In genomic region chr15:75817151-75817935, GRCh38 we compare ENCODE assay signal across 10 cellular contexts. TPM values are rescaled to one million over a fixed set of nuclear protein-coding genes. Genes with fewer than 3 reads are reported as not detected.
DNase-seq lines count a peak whose midpoint lies in the region; FAIRE-seq and TF ChIP-seq lines count a peak whose summit lies in the region.
"Had no signal": no experiment of that assay in that cellular context is flagged by ENCODE, and none has a peak within 500 bp of the region (broad histone marks: within the 10 kb centered on the region; RNA-seq: fewer than 3 reads in every experiment).

No MANE protein-coding gene starts in this region.

- H3K9me3 Mint-ChIP-seq in activated naive CD4-positive, alpha-beta T cell treated with anti-CD3 and anti-CD28 coated beads, Interleukin-2, amount 10 ng/mL, durations not matched to agents 7 days and 5 days = peaks cover 2% of the 10 kb centered on the region
- H3K9me3 Mint-ChIP-seq in mesothelial cell of epicardium = no peaks in the 10 kb centered on the region

- H3K9ac ChIP-seq in endothelial cell of umbilical vein (replicated peaks; ENCODE audit: extremely low read depth, insufficient read depth, low read length) = no peak overlapping the region

- no peaks in the 10 kb centered on the region for H3K4me1 ChIP-seq in endothelial cell of umbilical vein (ENCODE audit: control insufficient read depth, extremely low read depth, insufficient read depth, low read length)
- no peaks in the 10 kb centered on the region for H3K4me1 ChIP-seq in stomach

- no peaks in the 10 kb centered on the region for H3K79me2 ChIP-seq in endothelial cell of umbilical vein (ENCODE audit: control insufficient read depth, insufficient read depth, low read length)

- H3K4me2 ChIP-seq in endothelial cell of umbilical vein (ENCODE audit: insufficient read depth, low read length) = peak overlapping the region; percentile 19

- H3K36me3 ChIP-seq in endothelial cell of umbilical vein (ENCODE audit: control insufficient read depth in 2 of 2, extremely low read depth in 1 of 2, insufficient read depth in 2 of 2, low read length in 2 of 2) (no peaks in the 10 kb centered on the region), stomach (no peaks in the 10 kb centered on the region)

- intact Hi-C loops in endothelial cell of umbilical vein (cut with micrococcal nuclease) (no loop called here), stomach (cut with DNase I; ENCODE audit: low total_unique reads) (no loop called here)

- H2AFZ ChIP-seq in endothelial cell of umbilical vein (ENCODE audit: low read depth, low read length) = peak overlapping the region; percentile 69

- peak overlapping the region; percentile 85 for H3K27ac Mint-ChIP-seq in activated naive CD4-positive, alpha-beta T cell treated with anti-CD3 and anti-CD28 coated beads, Interleukin-2, amount 10 ng/mL, durations not matched to agents 7 days and 5 days
- no peak overlapping the region for H3K27ac Mint-ChIP-seq in mesothelial cell of epicardium

- H3K9me3 ChIP-seq in endothelial cell of umbilical vein (replicated peaks; ENCODE audit: control insufficient read depth, insufficient read depth, low read length) = no peaks in the 10 kb centered on the region
- no peaks in the 10 kb centered on the region for H3K9me3 ChIP-seq in stomach

- no TSS peak for BruUV-seq in endothelial cell of umbilical vein (replicated peaks; lab: Mats Ljungman, UMichigan)

- peak; percentile 33 for DNase-seq in activated naive CD4-positive, alpha-beta T cell treated with anti-CD3 and anti-CD28 coated beads, Interleukin-2, amount 10 ng/mL, durations not matched to agents 7 days and 5 days
- no peak for DNase-seq in activated naive CD4-positive, alpha-beta T cell (lab: John Stamatoyannopoulos, UW)
- DNase-seq in endothelial cell of umbilical vein (ENCODE audit: low read depth, low spot score) = no peak
- no peak for DNase-seq in stomach
- no peak for DNase-seq in activated CD4-positive, CD25-positive, alpha-beta regulatory T cell (lab: John Stamatoyannopoulos, UW)
- no peak for DNase-seq in NCI-H510A (lab: John Stamatoyannopoulos, UW)
- DNase-seq in mesothelial cell of epicardium (ENCODE audit: low spot score in 2 of 2, unreplicated experiment in 2 of 2) = no peak
- DNase-seq: Calu3, NCI-H2171 treated with DMSO at 0.1 percent for 48 hours had no signal

- CTCF ChIA-PET in activated naive CD4-positive, alpha-beta T cell treated with anti-CD3 and anti-CD28 coated beads, Interleukin-2, amount 10 ng/mL, durations not matched to agents 7 days and 5 days (lab: Charles Lee) = interaction anchor here (1.9 kb wide), 1 partner anchor 16 kb away, joined by 11 read pairs; no protein-coding TSS in a partner anchor
- CTCF ChIA-PET in endothelial cell of umbilical vein (lab: Charles Lee) = no interaction called here

- no peak overlapping the region for H3K4me3 ChIP-seq in endothelial cell of umbilical vein (replicated peaks in 1 of 3; ENCODE audit: insufficient read depth in 1 of 3, low read depth in 1 of 3, low read length in 3 of 3)
- H3K4me3 ChIP-seq in stomach = peak overlapping the region in 3 of 4 donors; percentile 8 to 25 (median 10)

- peaks cover 2% of the 10 kb centered on the region for H3K36me3 Mint-ChIP-seq in activated naive CD4-positive, alpha-beta T cell treated with anti-CD3 and anti-CD28 coated beads, Interleukin-2, amount 10 ng/mL, durations not matched to agents 7 days and 5 days
- no peaks in the 10 kb centered on the region for H3K36me3 Mint-ChIP-seq in mesothelial cell of epicardium

- peaks cover 9% of the 10 kb centered on the region for H3K27me3 Mint-ChIP-seq in activated naive CD4-positive, alpha-beta T cell treated with anti-CD3 and anti-CD28 coated beads, Interleukin-2, amount 10 ng/mL, durations not matched to agents 7 days and 5 days
- no peaks in the 10 kb centered on the region for H3K27me3 Mint-ChIP-seq in mesothelial cell of epicardium (ENCODE audit: low read depth)

- TF ChIP-seq CTCF in endothelial cell of umbilical vein (IDR thresholded peaks at IDR 0.05; ENCODE audit: extremely low read depth in 1 of 2, insufficient read depth in 1 of 2, low read depth in 1 of 2, low read length in 2 of 2) (no peak), stomach (IDR thresholded peaks at IDR 0.05) (no peak), mesothelial cell of epicardium (IDR thresholded peaks at IDR 0.05; ENCODE audit: unreplicated experiment) (no peak)

- dilution Hi-C loops in endothelial cell of umbilical vein (cut with MboI; ENCODE audit: extremely low pct_ligation_motif_present, low sequenced_read_pairs) = no loop called here

- WGBS in stomach, 5 donors = 58 to 68% (median 63%) methylated on average over 6 of the region's 6 CpGs

- no peak for TF ChIP-seq POLR2A in endothelial cell of umbilical vein (IDR thresholded peaks at IDR 0.05; ENCODE audit: low read depth, low read length)
- TF ChIP-seq POLR2A in stomach (IDR thresholded peaks at IDR 0.05) = no peak

- FAIRE-seq in endothelial cell of umbilical vein (lab: Jason Lieb, UNC) = no peak

- H3K4me1 Mint-ChIP-seq in activated naive CD4-positive, alpha-beta T cell treated with anti-CD3 and anti-CD28 coated beads, Interleukin-2, amount 10 ng/mL, durations not matched to agents 7 days and 5 days = peaks cover 30% of the 10 kb centered on the region
- H3K4me1 Mint-ChIP-seq in mesothelial cell of epicardium = no peaks in the 10 kb centered on the region

- peaks cover 4 to 5% of the 10 kb centered on the region in 2 experiments for H3K27me3 ChIP-seq in endothelial cell of umbilical vein (ENCODE audit: control insufficient read depth in 2 of 2, insufficient read depth in 2 of 2, low read length in 2 of 2)
- no peaks in the 10 kb centered on the region for H3K27me3 ChIP-seq in stomach

- no peaks in the 10 kb centered on the region for H4K20me1 ChIP-seq in endothelial cell of umbilical vein (replicated peaks; ENCODE audit: control insufficient read depth, extremely low read depth, insufficient read depth, low read length)

- no peak for TF ChIP-seq EP300 in stomach (IDR thresholded peaks at IDR 0.05)

- H3K9me1 ChIP-seq in endothelial cell of umbilical vein (replicated peaks; ENCODE audit: control insufficient read depth, extremely low read depth, insufficient read depth, low read length) = no peaks in the 10 kb centered on the region

- H3K27ac ChIP-seq in endothelial cell of umbilical vein (ENCODE audit: insufficient read depth, low read depth, low read length) (no peak overlapping the region), stomach (no peak overlapping the region)

- POLR2A ChIA-PET in endothelial cell of umbilical vein (lab: Charles Lee) = no interaction called here

- peak overlapping the region; percentile 39 for H3K4me3 Mint-ChIP-seq in activated naive CD4-positive, alpha-beta T cell treated with anti-CD3 and anti-CD28 coated beads, Interleukin-2, amount 10 ng/mL, durations not matched to agents 7 days and 5 days
- H3K4me3 Mint-ChIP-seq in mesothelial cell of epicardium = no peak overlapping the region

TF ChIP-seq in PFSK-1, 5 proteins besides CTCF, POLR2A, EP300 and RAD21:
- TF ChIP-seq TAF1 (IDR thresholded peaks at IDR 0.05; ENCODE audit: borderline replicate concordance, insufficient read depth, low read length) (peak; percentile 30; the same call in 1 of the 2 replicates), FOXP2 (optimal IDR thresholded peaks at IDR 0.05; ENCODE audit: borderline replicate concordance, extremely low read depth, extremely low read length, insufficient read depth) (no peak)

TF ChIP-seq in endothelial cell of umbilical vein, 7 proteins besides CTCF, POLR2A, EP300 and RAD21:
- TF ChIP-seq MAX (IDR thresholded peaks at IDR 0.05; ENCODE audit: insufficient read depth, insufficient read length) = no peak
- TF ChIP-seq GATA2 (IDR thresholded peaks at IDR 0.05; ENCODE audit: insufficient read depth, insufficient read length, low read depth, low read length) = no peak
- no peak for TF ChIP-seq FOS (IDR thresholded peaks at IDR 0.05; ENCODE audit: borderline replicate concordance, insufficient read depth, low read length)
- no peak for TF ChIP-seq JUN (IDR thresholded peaks at IDR 0.05; ENCODE audit: borderline replicate concordance, insufficient read depth, insufficient read length, low read depth)
- TF ChIP-seq POLR2AphosphoS5 (IDR thresholded peaks at IDR 0.05; ENCODE audit: insufficient read depth, low read depth, low read length) = no peak
- no peak for TF ChIP-seq EZH2 (IDR thresholded peaks at IDR 0.05; ENCODE audit: borderline replicate concordance, low read depth, low read length, severe bottlenecking)
- no peak for TF ChIP-seq MYC (IDR thresholded peaks at IDR 0.05; ENCODE audit: low read depth, low read length)

RNA-seq across cellular contexts. Expression of gene UBE2Q2, which starts 25.9 kb away (rescaled TPM):
- 13.7 TPM for polyA plus RNA-seq in PFSK-1 (2012; ENCODE audit: insufficient read length, low read depth)
- total RNA-seq in endothelial cell of umbilical vein = 28.5 and 32.8 TPM in 2 replicates
- polyA plus RNA-seq in endothelial cell of umbilical vein = 8.9 and 12.9 TPM in 2 replicates
- polyA plus RNA-seq in endothelial cell of umbilical vein (2011; cell fraction: cytosol; rRNA removed) = 16.0 and 16.5 TPM in 2 replicates
- polyA plus RNA-seq in endothelial cell of umbilical vein (2011; cell fraction: nucleus; rRNA removed) = 24.1 and 31.9 TPM in 2 replicates
- polyA plus RNA-seq in endothelial cell of umbilical vein (2012) = 21.2 and 33.3 TPM in 2 replicates
- 11.3 and 14.0 TPM in 2 replicates for polyA minus RNA-seq in endothelial cell of umbilical vein
- 8.7 TPM for polyA minus RNA-seq in endothelial cell of umbilical vein (2011; cell fraction: cytosol; rRNA and poly(A)+ RNA removed)
- polyA minus RNA-seq in endothelial cell of umbilical vein (2011; cell fraction: nucleus; rRNA and poly(A)+ RNA removed) = 19.0 and 38.4 TPM in 2 replicates
- total RNA-seq in stomach = 10 to 100 TPM in 4 of 5 donors, 1 to 10 TPM in 1; 9.0 to 52.0 (median 29.2) TPM
- 10 to 100 TPM; 18.0 to 39.0 (median 38.3) TPM for polyA plus RNA-seq in stomach
- 30.1 to 32.0 TPM (median 31.6 TPM) in 3 replicates for total RNA-seq in mesothelial cell of epicardium

Comparison
In these comparisons a context has a peak if more than half of its experiments do, and no peak if none do; other contexts are left out.
1. H3K4me3 ChIP-seq: peak in stomach (3 of 4); none in endothelial cell of umbilical vein (0 of 3).